In genomic region chr7:43834463-43835251, GRCh38 we compare ENCODE assay signal across 9 cellular contexts. TPM values are rescaled to one million over a fixed set of nuclear protein-coding genes. Genes with fewer than 3 reads are reported as not detected.
DNase-seq lines count a peak whose midpoint lies in the region; ATAC-seq and TF ChIP-seq lines count a peak whose summit lies in the region.
"Had no signal": no experiment of that assay in that cellular context is flagged by ENCODE, and none has a peak within 500 bp of the region (broad histone marks: within the 10 kb centered on the region; RNA-seq: fewer than 3 reads in every experiment).

No MANE protein-coding gene starts in this region.

- no peaks in the 10 kb centered on the region for H3K36me3 ChIP-seq in naive thymus-derived CD4-positive, alpha-beta T cell (ENCODE audit: control insufficient read depth in 2 of 3, insufficient read depth in 3 of 3, low read length in 3 of 3)
- no peaks in the 10 kb centered on the region for H3K36me3 ChIP-seq in vagina

- H3K4me1 Mint-ChIP-seq in activated naive CD4-positive, alpha-beta T cell treated with anti-CD3 and anti-CD28 coated beads, Interleukin-2, amount 50 U/mL, for 24 hours = peaks cover 18% of the 10 kb centered on the region
- peaks cover 2 to 27% (median 21%) of the 10 kb centered on the region in 7 donors for H3K4me1 Mint-ChIP-seq in naive thymus-derived CD4-positive, alpha-beta T cell

- intact Hi-C loops in naive thymus-derived CD4-positive, alpha-beta T cell (cut with micrococcal nuclease) = loop anchor here (1.0 to 10.0 kb wide), 7 partner anchors 106 to 1710 kb away; partner anchors contain the start of genes STK17A (in 2 of the 2) and COA1 (in 1 of the 2)
- intact Hi-C loops in vagina (cut with DNase I) = loop anchor here (10.0 kb wide), 1 partner anchor 250 kb away; the partner anchor contains the start of gene STK17A

- H3K27ac Mint-ChIP-seq in activated naive CD4-positive, alpha-beta T cell treated with anti-CD3 and anti-CD28 coated beads, Interleukin-2, amount 50 U/mL, for 24 hours = peak overlapping the region; percentile 94
- H3K27ac Mint-ChIP-seq in naive thymus-derived CD4-positive, alpha-beta T cell = peak overlapping the region; percentile 79 to 95 (median 86)

- H3K9me3 Mint-ChIP-seq in activated naive CD4-positive, alpha-beta T cell treated with anti-CD3 and anti-CD28 coated beads, Interleukin-2, amount 50 U/mL, for 24 hours = no peaks in the 10 kb centered on the region
- H3K9me3 Mint-ChIP-seq in naive thymus-derived CD4-positive, alpha-beta T cell = peaks cover 0 to 19% (median 5%) of the 10 kb centered on the region in 11 donors
- H3K9me3 Mint-ChIP-seq: neural crest cell had no signal

- H3K27ac ChIP-seq in naive thymus-derived CD4-positive, alpha-beta T cell (ENCODE audit: low read depth, low read length) = peak overlapping the region; percentile 33
- no peak overlapping the region for H3K27ac ChIP-seq in vagina

- POLR2A ChIA-PET in naive thymus-derived CD4-positive, alpha-beta T cell (lab: Charles Lee) = interaction anchor here (0.7 to 1.2 kb wide), 5 partner anchors 73 to 903 kb away, joined by 3 to 4 read pairs (median 3); partner anchors contain the start of genes PSMA2 and STK17A

- H3K9me3 ChIP-seq in naive thymus-derived CD4-positive, alpha-beta T cell (ENCODE audit: control insufficient read depth in 2 of 3, low read length in 3 of 3) = no peaks in the 10 kb centered on the region
- H3K9me3 ChIP-seq in vagina = no peaks in the 10 kb centered on the region

- peaks cover 8 to 15% of the 10 kb centered on the region in 2 donors for H3K4me1 ChIP-seq in naive thymus-derived CD4-positive, alpha-beta T cell (ENCODE audit: control insufficient read depth in 2 of 2, insufficient read depth in 2 of 2, low read length in 2 of 2)
- no peaks in the 10 kb centered on the region for H3K4me1 ChIP-seq in vagina

- TF ChIP-seq POLR2A in vagina (IDR thresholded peaks at IDR 0.05) = no peak

- no peaks in the 10 kb centered on the region for H3K27me3 ChIP-seq in naive thymus-derived CD4-positive, alpha-beta T cell (ENCODE audit: control insufficient read depth in 2 of 2, insufficient read depth in 2 of 2, low read length in 2 of 2)
- no peaks in the 10 kb centered on the region for H3K27me3 ChIP-seq in vagina

- no peak for TF ChIP-seq CTCF in vagina (IDR thresholded peaks at IDR 0.05)

- ATAC-seq in naive thymus-derived CD4-positive, alpha-beta T cell = peak; percentile 44

- H3K36me3 Mint-ChIP-seq in activated naive CD4-positive, alpha-beta T cell treated with anti-CD3 and anti-CD28 coated beads, Interleukin-2, amount 50 U/mL, for 24 hours = peaks cover 2% of the 10 kb centered on the region
- peaks cover 0 to 12% (median 0%) of the 10 kb centered on the region in 5 donors for H3K36me3 Mint-ChIP-seq in naive thymus-derived CD4-positive, alpha-beta T cell

- H3K27me3 Mint-ChIP-seq in activated naive CD4-positive, alpha-beta T cell treated with anti-CD3 and anti-CD28 coated beads, Interleukin-2, amount 50 U/mL, for 24 hours = no peaks in the 10 kb centered on the region
- H3K27me3 Mint-ChIP-seq in naive thymus-derived CD4-positive, alpha-beta T cell = peaks cover 0 to 6% (median 0%) of the 10 kb centered on the region in 5 donors

- CTCF ChIA-PET in naive thymus-derived CD4-positive, alpha-beta T cell (lab: Charles Lee) = interaction anchor here (0.6 to 1.5 kb wide), 6 partner anchors 72 to 925 kb away, joined by 3 to 6 read pairs (median 4); partner anchors contain the start of gene STK17A

- H3K4me3 Mint-ChIP-seq in activated naive CD4-positive, alpha-beta T cell treated with anti-CD3 and anti-CD28 coated beads, Interleukin-2, amount 50 U/mL, for 24 hours = peak overlapping the region; percentile 74
- H3K4me3 Mint-ChIP-seq in naive thymus-derived CD4-positive, alpha-beta T cell = peak overlapping the region; percentile 74 to 96 (median 84)
- H3K4me3 Mint-ChIP-seq: neural crest cell had no signal

- H3K4me3 ChIP-seq in naive thymus-derived CD4-positive, alpha-beta T cell (ENCODE audit: low read length) = peak overlapping the region; percentile 79
- H3K4me3 ChIP-seq in vagina = peak overlapping the region in 1 of 2 donors; percentile 9

- DNase-seq in EH (ENCODE audit: low read depth) = peak; percentile 52
- DNase-seq in H4 (ENCODE audit: low spot score) = peak; percentile 96
- peak; percentile 9 for DNase-seq in NOMO-1 treated with dmso at 0.1 percent for 144 hours (lab: John Stamatoyannopoulos, UW; ENCODE audit: unreplicated experiment)
- DNase-seq in naive thymus-derived CD4-positive, alpha-beta T cell = peak in 8 of 9 donors; percentile 25 to 56 (median 46)
- DNase-seq in vagina (ENCODE audit: extremely low spot score in 2 of 2) = no peak
- DNase-seq in Ammon's horn (ENCODE audit: low spot score) = no peak
- DNase-seq in inferior parietal cortex (ENCODE audit: extremely low spot score) = no peak

RNA-seq across cellular contexts. Expression of gene MRPS24, which starts 34.7 kb away (rescaled TPM):
- total RNA-seq in H4 (2014; rRNA removed; shearing (Covaris generic)) = 308 and 368 TPM in 2 replicates
- total RNA-seq in naive thymus-derived CD4-positive, alpha-beta T cell = 10 to 100 TPM; 44.2 to 76.6 (median 62.3) TPM
- 100 to 1,000 TPM; 169 to 187 TPM for polyA plus RNA-seq in naive thymus-derived CD4-positive, alpha-beta T cell
- 68.8 TPM for total RNA-seq in vagina

Comparison
In these comparisons a context has a peak if more than half of its experiments do, and no peak if none do; other contexts are left out.
1. DNase-seq: peak in EH (single experiment), H4 (single experiment), NOMO-1 treated with dmso at 0.1 percent for 144 hours (single experiment) and naive thymus-derived CD4-positive, alpha-beta T cell (8 of 9); none in vagina (0 of 2), Ammon's horn (single experiment) and inferior parietal cortex (single experiment).